20 cellular contexts compared by ENCODE assay signal in the genomic region with DNA sequence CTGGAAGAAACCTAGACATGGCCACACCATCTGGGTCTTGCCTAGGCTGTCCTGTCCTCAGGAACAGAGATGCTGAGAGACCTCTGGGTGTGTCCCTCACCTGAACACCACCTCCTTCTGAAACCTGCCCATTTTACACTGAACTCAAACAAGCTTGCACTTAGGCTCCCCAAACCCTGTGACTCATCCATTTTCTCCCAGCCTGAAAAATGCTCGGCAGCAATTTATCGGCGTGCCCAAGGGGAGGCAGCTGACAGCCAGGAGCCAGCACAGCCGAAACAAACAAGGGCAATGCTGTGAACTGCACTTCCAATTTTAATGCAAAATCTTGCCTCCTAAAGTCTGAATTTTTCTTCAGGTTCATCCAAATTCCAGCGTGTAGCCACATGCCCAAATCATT.
DNase-seq lines count a peak whose midpoint lies in the region; TF ChIP-seq lines count a peak whose summit lies in the region.
"Had no signal": no experiment of that assay in that cellular context is flagged by ENCODE, and none has a peak within 500 bp of the region (broad histone marks: within the 10 kb centered on the region; RNA-seq: fewer than 3 reads in every experiment).

No MANE protein-coding gene starts in this region.

- no peaks in the 10 kb centered on the region for H3K9me3 ChIP-seq in breast epithelium
- no peaks in the 10 kb centered on the region for H3K9me3 ChIP-seq in mammary epithelial cell (replicated peaks; ENCODE audit: insufficient read depth, low read length)

- no peak overlapping the region for H3K27ac Mint-ChIP-seq in MCF 10A (ENCODE audit: low read depth, unreplicated experiment)
- H3K27ac Mint-ChIP-seq: CD8-positive, alpha-beta T cell had no signal

- H2BK5ac ChIP-seq in mesendoderm (ENCODE audit: low read length): no peak overlapping the region

- DNase-seq in MCF 10A (ENCODE audit: unreplicated experiment) (peak; percentile 46), breast epithelium (ENCODE audit: low spot score in 2 of 2) (no peak), mammary epithelial cell (peak; percentile 64), islet precursor cell (peak; percentile 72), NCI-H1436 treated with DMSO at 0.1 percent for 48 hours (lab: John Stamatoyannopoulos, UW) (no peak), GM10248 (ENCODE audit: extremely low spot score) (no peak), mesendoderm (no peak), coronary artery (ENCODE audit: low spot score) (no peak)
- DNase-seq: 8988T; CD8-positive, alpha-beta T cell; DMS79 treated with DMSO at 0.1 percent for 48 hours; GOT3; NCI-H1417 treated with DMSO at 0.1 percent for 48 hours; NCI-H2029 treated with DMSO at 0.1 percent for 48 hours; NCI-H2171 treated with DMSO at 0.1 percent for 48 hours; NCI-H774; Right ventricle myocardium superior had no signal

- dilution Hi-C loops in mammary epithelial cell (cut with HindIII; ENCODE audit: low sequenced_read_pairs): no loop called here

- intact Hi-C loops in MCF 10A (cut with micrococcal nuclease): no loop called here
- intact Hi-C loops in breast epithelium (cut with DNase I; ENCODE audit: low total_unique reads): no loop called here
- intact Hi-C loops in mammary epithelial cell (cut with micrococcal nuclease): no loop called here

- 18% methylated on average over 5 of the region's 5 CpGs for WGBS in mammary epithelial cell (ENCODE audit: low coverage, missing lambda C conversion rate)
- WGBS in mesendoderm (ENCODE audit: extremely low coverage, insufficient coverage, low lambda C conversion rate): no CpG with 5 or more reads among the region's 5 CpGs

- H3K27me3 ChIP-seq in breast epithelium: no peaks in the 10 kb centered on the region
- no peaks in the 10 kb centered on the region for H3K27me3 ChIP-seq in mammary epithelial cell (ENCODE audit: insufficient read depth, low read length)
- H3K27me3 ChIP-seq in mesendoderm (ENCODE audit: insufficient read depth, low read length, poor library complexity): no peaks in the 10 kb centered on the region
- H3K27me3 ChIP-seq: BLaER1 had no signal

- no peak for TF ChIP-seq POLR2A in breast epithelium (IDR thresholded peaks at IDR 0.05)

- H3K56ac ChIP-seq in mesendoderm (ENCODE audit: low read length): no peak overlapping the region

- no peak overlapping the region for H2AFZ ChIP-seq in mammary epithelial cell (ENCODE audit: low read depth, low read length)

- in situ Hi-C loops in mammary epithelial cell (cut with MboI; ENCODE audit: low sequenced_read_pairs in 2 of 2): no loop called here

- H3K79me2 ChIP-seq in mammary epithelial cell (ENCODE audit: insufficient read depth, low read length) (peaks cover 25% of the 10 kb centered on the region), mesendoderm (ENCODE audit: control insufficient read depth, insufficient read depth, low read length) (no peaks in the 10 kb centered on the region)

- H4K8ac ChIP-seq in mesendoderm (ENCODE audit: low read depth, low read length): no peak overlapping the region

- no peak overlapping the region for H3K18ac ChIP-seq in mesendoderm (ENCODE audit: low read length)

- H3K9me3 Mint-ChIP-seq in MCF 10A (ENCODE audit: unreplicated experiment): no peaks in the 10 kb centered on the region
- H3K9me3 Mint-ChIP-seq: CD8-positive, alpha-beta T cell had no signal

- H3K23ac ChIP-seq in mesendoderm (ENCODE audit: low read length): no peak overlapping the region

- H3K4me1 Mint-ChIP-seq in MCF 10A (ENCODE audit: insufficient read depth, unreplicated experiment): peaks cover 12% of the 10 kb centered on the region

- no peaks in the 10 kb centered on the region for H3K27me3 Mint-ChIP-seq in MCF 10A (ENCODE audit: insufficient read depth, unreplicated experiment)

- H3K4me1 ChIP-seq in breast epithelium (no peaks in the 10 kb centered on the region), mammary epithelial cell (ENCODE audit: insufficient read depth, low read length) (peaks cover 16% of the 10 kb centered on the region), mesendoderm (ENCODE audit: control insufficient read depth, low read depth, low read length) (no peaks in the 10 kb centered on the region)

- H4K5ac ChIP-seq in mesendoderm (ENCODE audit: low read length): no peak overlapping the region

- H3K36me3 Mint-ChIP-seq in MCF 10A (ENCODE audit: insufficient read depth, unreplicated experiment): no peaks in the 10 kb centered on the region
- H3K36me3 Mint-ChIP-seq: CD8-positive, alpha-beta T cell had no signal

- no peak overlapping the region for H3K4me3 ChIP-seq in breast epithelium
- H3K4me3 ChIP-seq in mammary epithelial cell (replicated peaks in 1 of 3; ENCODE audit: insufficient read depth in 1 of 3, low read depth in 2 of 3, low read length in 3 of 3): no peak overlapping the region
- H3K4me3 ChIP-seq in mesendoderm (ENCODE audit: low read length): no peak overlapping the region
- H3K4me3 ChIP-seq in coronary artery: no peak overlapping the region
- H3K4me3 ChIP-seq: BLaER1, GM12878, K562 had no signal

- H3K4ac ChIP-seq in mesendoderm (ENCODE audit: low read depth, low read length): no peak overlapping the region

- TF ChIP-seq CTCF in MCF 10A (IDR thresholded peaks at IDR 0.05; ENCODE audit: unreplicated experiment) (no peak), breast epithelium (IDR thresholded peaks at IDR 0.05) (no peak), mammary epithelial cell (conservative IDR thresholded peaks at IDR 0.05 in 1 of 2, IDR thresholded peaks at IDR 0.05 in 1 of 2; ENCODE audit: extremely low read depth in 1 of 2, insufficient read depth in 1 of 2, low read depth in 1 of 2, low read length in 2 of 2) (peak in 1 of 2 donors; percentile 14), GM10248 (IDR thresholded peaks at IDR 0.05; ENCODE audit: control extremely low read depth, extremely low read depth, low read depth, missing control alignments) (no peak), coronary artery (IDR thresholded peaks at IDR 0.05) (no peak)

- H3K36me3 ChIP-seq in breast epithelium (no peaks in the 10 kb centered on the region), mammary epithelial cell (ENCODE audit: insufficient read depth, low read length) (no peaks in the 10 kb centered on the region), mesendoderm (ENCODE audit: control insufficient read depth, insufficient read depth, low read length) (no peaks in the 10 kb centered on the region)

- no peaks in the 10 kb centered on the region for H3K79me1 ChIP-seq in mesendoderm (ENCODE audit: low read length)

- no peak overlapping the region for H3K4me3 Mint-ChIP-seq in MCF 10A (ENCODE audit: unreplicated experiment)
- H3K4me3 Mint-ChIP-seq: CD8-positive, alpha-beta T cell had no signal

- H2BK120ac ChIP-seq in mesendoderm (ENCODE audit: low read depth, low read length): no peak overlapping the region

- H2BK15ac ChIP-seq in mesendoderm (replicated peaks; ENCODE audit: low read depth): no peak overlapping the region

- CTCF ChIA-PET in MCF 10A (lab: Yijun Ruan, JAX): interaction anchor here (1.0 kb wide), 1 partner anchor 174 kb away, joined by 4 read pairs; no protein-coding TSS in a partner anchor
- CTCF ChIA-PET in mammary epithelial cell (lab: Charles Lee; ENCODE audit: low non-redundant PET): no interaction called here
- CTCF ChIA-PET in GM10248 (lab: Yijun Ruan, JAX): interaction anchor here (1.3 kb wide), 1 partner anchor 100 kb away, joined by 3 read pairs; no protein-coding TSS in a partner anchor

- no peak overlapping the region for H2AK5ac ChIP-seq in mesendoderm (ENCODE audit: low read length)

- no peaks in the 10 kb centered on the region for H4K20me1 ChIP-seq in mammary epithelial cell (ENCODE audit: insufficient read depth, low read length)

- no peak overlapping the region for H3K9ac ChIP-seq in mammary epithelial cell (ENCODE audit: insufficient read depth, low read length)
- H3K9ac ChIP-seq in mesendoderm (ENCODE audit: low read length): no peak overlapping the region
- H3K9ac ChIP-seq: BLaER1 had no signal

- BruUV-seq in MCF 10A (replicated peaks; lab: Mats Ljungman, UMichigan) (no TSS peak), mammary epithelial cell (replicated peaks; lab: Mats Ljungman, UMichigan) (no TSS peak)

- H3K4me2 ChIP-seq in mammary epithelial cell (ENCODE audit: insufficient read depth, low read depth, low read length) (peak overlapping the region; percentile 74), mesendoderm (ENCODE audit: low read length) (no peak overlapping the region)
- H3K4me2 ChIP-seq: BLaER1 had no signal

- no peak overlapping the region for H3K27ac ChIP-seq in breast epithelium
- H3K27ac ChIP-seq in mammary epithelial cell (ENCODE audit: insufficient read depth, low read depth, low read length): no peak overlapping the region
- H3K27ac ChIP-seq in mesendoderm (ENCODE audit: low read depth, low read length): no peak overlapping the region
- H3K27ac ChIP-seq in coronary artery: no peak overlapping the region
- H3K27ac ChIP-seq: BLaER1 had no signal

- POLR2A ChIA-PET in MCF 10A (lab: Yijun Ruan, JAX): no interaction called here
- POLR2A ChIA-PET in GM10248 (lab: Yijun Ruan, JAX): no interaction called here

Comparison
In these comparisons a context has a peak if more than half of its experiments do, and no peak if none do; other contexts are left out.
1. DNase-seq: peak in MCF 10A (single experiment), mammary epithelial cell (single experiment) and islet precursor cell (single experiment); none in breast epithelium (0 of 2), NCI-H1436 treated with DMSO at 0.1 percent for 48 hours (single experiment), GM10248 (single experiment), mesendoderm (single experiment) and coronary artery (single experiment).